ENCODE assay signal across 30 cellular contexts in the genomic region with DNA sequence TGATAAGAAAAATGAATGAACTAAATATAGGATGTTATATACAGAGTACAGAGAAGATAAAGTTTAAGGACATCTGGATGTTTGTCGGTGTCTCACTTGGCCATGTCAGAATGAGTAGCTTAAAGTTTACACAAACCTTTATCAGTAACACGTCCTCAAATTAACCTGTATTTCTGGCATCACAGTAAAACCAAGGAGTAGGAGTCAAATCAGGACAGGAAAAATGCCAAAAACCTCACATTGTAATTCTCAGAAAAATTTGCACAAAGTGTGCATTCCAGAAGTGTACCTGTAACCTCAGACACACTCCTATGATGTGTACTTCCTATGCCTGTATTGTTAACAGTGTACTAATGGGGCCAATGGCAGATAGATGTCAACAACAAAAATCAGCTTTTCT.
"Had no signal": no experiment of that assay in that cellular context is flagged by ENCODE, and none has a peak within 500 bp of the region (broad histone marks: within the 10 kb centered on the region; RNA-seq: fewer than 3 reads in every experiment).

No MANE protein-coding gene starts in this region.

- H3K27me3 ChIP-seq: ascending aorta, colonic mucosa, testis, transverse colon had no signal

- DNase-seq: activated CD4-positive, alpha-beta memory T cell treated with anti-CD3 and anti-CD28 coated beads for 36 hours; activated CD4-positive, alpha-beta T cell treated with anti-CD3 and anti-CD28 coated beads, Interleukin-2, amount 10 ng/mL, durations not matched to agents 24 days and 14 days; activated CD8-positive, alpha-beta memory T cell treated with anti-CD3 and anti-CD28 coated beads, Interleukin-2, amount 50 U/mL, for 4 hours; activated gamma-delta T cell; activated naive CD4-positive, alpha-beta T cell treated with anti-CD3 and anti-CD28 coated beads, Interleukin-2, amount 10 ng/mL, durations not matched to agents 7 days and 5 days; activated naive CD8-positive, alpha-beta T cell treated with anti-CD3 and anti-CD28 coated beads, Interleukin-2, amount 10 ng/mL, durations not matched to agents 7 days and 5 days; activated T-cell treated with anti-CD3 and anti-CD28 coated beads, Interleukin-2, amount 50 U/mL, for 24 hours; cerebellar nuclear complex; colonic mucosa; effector CD8-positive, alpha-beta T cell; erythroblast; head of caudate nucleus; hippocampal formation; kidney; left colon; midbrain; naive thymus-derived CD4-positive, alpha-beta T cell; nucleus accumbens; posterior cingulate gyrus; right cardiac atrium; stimulated activated CD4-positive, alpha-beta T cell treated with anti-CD3 and anti-CD28 coated beads, Interleukin-2, amount 100 ng/mL, for 48 hours; stimulated activated naive CD4-positive, alpha-beta T cell treated with Interleukin-2 at 50 U/mL for 16 hours; T-helper 17 cell; T1000; testis; transverse colon; WERI-Rb-1 had no signal

- H3K4me1 ChIP-seq: ascending aorta, colonic mucosa, testis, transverse colon had no signal

- H3K4me3 ChIP-seq: ascending aorta, colonic mucosa, testis, transverse colon had no signal

- H3K27ac ChIP-seq: ascending aorta, colonic mucosa, testis, transverse colon, WERI-Rb-1 had no signal

- H3K9me3 ChIP-seq: ascending aorta, colonic mucosa, testis, transverse colon had no signal

- ATAC-seq: activated CD4-positive, CD25-positive, alpha-beta regulatory T cell treated with anti-CD3 and anti-CD28 coated beads, Interleukin-2, amount 50 U/mL, for 24 hours; left colon; naive thymus-derived CD4-positive, alpha-beta T cell; right cardiac atrium; T-helper 17 cell had no signal

- FAIRE-seq: endometrium, kidney had no signal

- H3K36me3 ChIP-seq: ascending aorta, colonic mucosa, transverse colon, WERI-Rb-1 had no signal
